Comparison of ENCODE assay signal across 8 cellular contexts in genomic region chr21:8257083-8257799, GRCh38.
DNase-seq lines count a peak whose midpoint lies in the region; ATAC-seq and TF ChIP-seq lines count a peak whose summit lies in the region.
"Not testable (repeated sequence)": the region's sequence is repeated elsewhere in the genome, so short reads cannot be mapped to it uniquely, and the experiment has no call there.

No MANE protein-coding gene starts in this region.

- H3K9me3 Mint-ChIP-seq in activated B cell treated with CpG ODN at 0.5 μM for 24 hours; activated naive CD4-positive, alpha-beta T cell treated with anti-CD3 and anti-CD28 coated beads, Interleukin-2, amount 50 U/mL, for 72 hours; glutamatergic neuron (ENCODE audit: unreplicated experiment); naive thymus-derived CD4-positive, alpha-beta T cell: not testable (repeated sequence)

- not testable (repeated sequence) for H3F3A ChIP-seq in GM23248 (ENCODE audit: insufficient read depth)

- H4K20me1 ChIP-seq in GM23248 (ENCODE audit: insufficient read depth): not testable (repeated sequence)

- not testable (repeated sequence) for H3K4me3 Mint-ChIP-seq in activated B cell treated with CpG ODN at 0.5 μM for 24 hours; glutamatergic neuron (ENCODE audit: unreplicated experiment); naive thymus-derived CD4-positive, alpha-beta T cell

- intact Hi-C loops in activated B cell treated with CpG ODN at 0.5 μM for 24 hours (cut with micrococcal nuclease); naive thymus-derived CD4-positive, alpha-beta T cell (cut with micrococcal nuclease): not testable (repeated sequence)

- TF ChIP-seq CTCF in activated B cell treated with CpG ODN at 0.5 μM for 24 hours (IDR thresholded peaks at IDR 0.05); glutamatergic neuron (IDR thresholded peaks at IDR 0.05; ENCODE audit: partially characterized antibody, unreplicated experiment): not testable (repeated sequence)

- not testable (repeated sequence) for H3K4me3 ChIP-seq in GM23248; naive thymus-derived CD4-positive, alpha-beta T cell (ENCODE audit: low read length)

- H3K36me3 ChIP-seq in GM23248 (ENCODE audit: low read depth); naive thymus-derived CD4-positive, alpha-beta T cell (ENCODE audit: control insufficient read depth in 2 of 3, insufficient read depth in 3 of 3, low read length in 3 of 3): not testable (repeated sequence)

- 9% methylated on average over 9 of the region's 143 CpGs; no CpG with 5 or more reads in 1 of the 2 experiments for WGBS in GM23248 (ENCODE audit: low coverage in 1 of 2, low lambda C conversion rate in 2 of 2, missing lambda C conversion rate in 2 of 2), 2 experiments

- not testable (repeated sequence) for H3K27me3 Mint-ChIP-seq in activated B cell treated with CpG ODN at 0.5 μM for 24 hours; glutamatergic neuron (ENCODE audit: unreplicated experiment); naive thymus-derived CD4-positive, alpha-beta T cell

- ATAC-seq in activated B cell treated with CpG ODN at 0.5 μM for 24 hours (ENCODE audit: low read depth); activated naive CD4-positive, alpha-beta T cell treated with anti-CD3 and anti-CD28 coated beads, Interleukin-2, amount 50 U/mL, for 72 hours; naive thymus-derived CD4-positive, alpha-beta T cell: not testable (repeated sequence)

- not testable (repeated sequence) for H3K4me1 Mint-ChIP-seq in activated B cell treated with CpG ODN at 0.5 μM for 24 hours; glutamatergic neuron (ENCODE audit: low read depth, unreplicated experiment); naive thymus-derived CD4-positive, alpha-beta T cell

- CTCF ChIA-PET in activated B cell treated with CpG ODN at 0.5 μM for 24 hours (lab: Charles Lee); naive thymus-derived CD4-positive, alpha-beta T cell (lab: Charles Lee): not testable (repeated sequence)

- H3K36me3 Mint-ChIP-seq in activated B cell treated with CpG ODN at 0.5 μM for 24 hours (ENCODE audit: low read depth); activated naive CD4-positive, alpha-beta T cell treated with anti-CD3 and anti-CD28 coated beads, Interleukin-2, amount 50 U/mL, for 72 hours; glutamatergic neuron (ENCODE audit: unreplicated experiment); naive thymus-derived CD4-positive, alpha-beta T cell: not testable (repeated sequence)

- DNase-seq in GM23248: peak; percentile 0
- peak; percentile 16 for DNase-seq in activated B cell treated with CpG ODN at 0.5 μM for 24 hours
- peak; percentile 82 for DNase-seq in activated CD8-positive, alpha-beta memory T cell treated with anti-CD3 and anti-CD28 coated beads, Interleukin-2, amount 50 U/mL, for 48 hours
- peak; percentile 28 to 59 for DNase-seq in activated naive CD4-positive, alpha-beta T cell treated with anti-CD3 and anti-CD28 coated beads, Interleukin-2, amount 50 U/mL, for 72 hours (ENCODE audit: low spot score in 2 of 2)
- peak; percentile 7 for DNase-seq in glutamatergic neuron
- DNase-seq in naive thymus-derived CD4-positive, alpha-beta T cell: peak in 6 of 9 donors; percentile 3 to 47 (median 26)
- DNase-seq in stimulated activated CD4-positive, alpha-beta T cell treated with anti-CD3 and anti-CD28 coated beads, Interleukin-2, amount 100 ng/mL, for 24 hours: peak; percentile 27 to 30
- peak; percentile 43 for DNase-seq in ureter (ENCODE audit: low spot score)

- H3K9me2 ChIP-seq in GM23248 (ENCODE audit: insufficient read depth): not testable (repeated sequence)

- H3K27me3 ChIP-seq in GM23248 (replicated peaks; ENCODE audit: insufficient read depth); naive thymus-derived CD4-positive, alpha-beta T cell (ENCODE audit: control insufficient read depth in 2 of 2, insufficient read depth in 2 of 2, low read length in 2 of 2): not testable (repeated sequence)

- not testable (repeated sequence) for H3K4me1 ChIP-seq in GM23248 (ENCODE audit: insufficient read depth); naive thymus-derived CD4-positive, alpha-beta T cell (ENCODE audit: control insufficient read depth in 2 of 2, insufficient read depth in 2 of 2, low read length in 2 of 2)

- H2AFZ ChIP-seq in GM23248: not testable (repeated sequence)

- not testable (repeated sequence) for H3K27ac ChIP-seq in GM23248; naive thymus-derived CD4-positive, alpha-beta T cell (ENCODE audit: low read depth, low read length)

- POLR2A ChIA-PET in activated B cell treated with CpG ODN at 0.5 μM for 24 hours (lab: Charles Lee); naive thymus-derived CD4-positive, alpha-beta T cell (lab: Charles Lee): not testable (repeated sequence)

- not testable (repeated sequence) for H3K27ac Mint-ChIP-seq in activated B cell treated with CpG ODN at 0.5 μM for 24 hours; activated naive CD4-positive, alpha-beta T cell treated with anti-CD3 and anti-CD28 coated beads, Interleukin-2, amount 50 U/mL, for 72 hours; glutamatergic neuron (ENCODE audit: unreplicated experiment); naive thymus-derived CD4-positive, alpha-beta T cell

- not testable (repeated sequence) for H3K9me3 ChIP-seq in GM23248 (ENCODE audit: low read depth); naive thymus-derived CD4-positive, alpha-beta T cell (ENCODE audit: control insufficient read depth in 2 of 3, low read length in 3 of 3)

- H3K4me2 ChIP-seq in GM23248 (ENCODE audit: unreplicated experiment): not testable (repeated sequence)

- not testable (repeated sequence) for H3K79me2 ChIP-seq in GM23248 (ENCODE audit: insufficient read depth)

- not testable (repeated sequence) for H3K9ac ChIP-seq in GM23248

- in situ Hi-C loops in GM23248 (cut with MboI): not testable (repeated sequence)

Comparison
In these comparisons a context has a peak if more than half of its experiments do, and no peak if none do; other contexts are left out.
1. DNase-seq: peak in every context shown above with its lines; median percentile 82 in activated CD8-positive, alpha-beta memory T cell treated with anti-CD3 and anti-CD28 coated beads, Interleukin-2, amount 50 U/mL, for 48 hours; 44 in activated naive CD4-positive, alpha-beta T cell treated with anti-CD3 and anti-CD28 coated beads, Interleukin-2, amount 50 U/mL, for 72 hours; 43 in ureter; 28 in stimulated activated CD4-positive, alpha-beta T cell treated with anti-CD3 and anti-CD28 coated beads, Interleukin-2, amount 100 ng/mL, for 24 hours; 26 in naive thymus-derived CD4-positive, alpha-beta T cell; 16 in activated B cell treated with CpG ODN at 0.5 μM for 24 hours; 7 in glutamatergic neuron; 0 in GM23248.